Comparison of ENCODE assay signal across 22 cellular contexts in the genomic region with DNA sequence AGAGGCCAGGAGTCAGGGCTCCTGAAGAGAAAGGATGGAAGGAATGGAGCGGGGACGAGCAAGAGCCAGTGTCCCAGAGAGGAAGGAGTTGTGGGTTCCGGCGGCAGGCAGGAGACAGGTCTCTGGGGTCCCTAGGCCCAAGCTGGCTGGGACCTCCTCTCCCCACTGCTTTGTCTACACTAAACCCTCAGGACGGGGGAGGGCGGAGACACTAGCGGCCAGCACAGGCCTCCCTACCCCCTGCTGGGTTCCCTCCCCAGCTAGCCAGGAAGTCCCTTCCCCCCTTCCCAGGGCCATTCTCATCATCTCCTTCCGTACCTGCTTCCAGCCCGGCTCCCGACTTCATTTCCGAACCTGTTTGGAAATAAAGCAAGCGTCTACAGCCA.
"Had no signal": no experiment of that assay in that cellular context is flagged by ENCODE, and none has a peak within 500 bp of the region (broad histone marks: within the 10 kb centered on the region; RNA-seq: fewer than 3 reads in every experiment).

No MANE protein-coding gene starts in this region.

- ATAC-seq: effector memory CD8-positive, alpha-beta T cell; heart left ventricle; stimulated activated memory B cell treated with anti-CD40 and anti-IgM and Interleukin-4, amounts not matched to agents 10 μg/mL and 1 μg/mL and 100 μg/mL, for 72 hours; T-cell had no signal

- H3K36me3 ChIP-seq: brain microvascular endothelial cell, heart left ventricle, tibial artery had no signal

- H3K4me3 ChIP-seq: heart left ventricle, tibial artery had no signal

- H3K27me3 ChIP-seq: brain microvascular endothelial cell, heart left ventricle, tibial artery had no signal

- H3K4me3 Mint-ChIP-seq: activated naive CD8-positive, alpha-beta T cell treated with anti-CD3 and anti-CD28 coated beads, Interleukin-2, amount 10 ng/mL, durations not matched to agents 7 days and 5 days; central memory CD8-positive, alpha-beta T cell; effector memory CD8-positive, alpha-beta T cell; naive B cell; stimulated activated memory B cell treated with anti-CD40 and anti-IgM and Interleukin-4, amounts not matched to agents 10 μg/mL and 1 μg/mL and 100 μg/mL, for 72 hours; T-cell had no signal

- H3K79me2 ChIP-seq: parathyroid adenoma had no signal

- H3K36me3 Mint-ChIP-seq: activated naive CD8-positive, alpha-beta T cell treated with anti-CD3 and anti-CD28 coated beads, Interleukin-2, amount 10 ng/mL, durations not matched to agents 7 days and 5 days; naive B cell; stimulated activated memory B cell treated with anti-CD40 and anti-IgM and Interleukin-4, amounts not matched to agents 10 μg/mL and 1 μg/mL and 100 μg/mL, for 72 hours; T-cell had no signal

- H3K9me3 ChIP-seq: heart left ventricle, tibial artery had no signal

- H3K27ac ChIP-seq: brain microvascular endothelial cell, epithelial cell of prostate, parathyroid adenoma, tibial artery, VCaP had no signal

- DNase-seq: activated CD4-positive, alpha-beta T cell treated with anti-CD3 and anti-CD28 coated beads for 4 hours; activated CD8-positive, alpha-beta memory T cell treated with anti-CD3 and anti-CD28 coated beads, Interleukin-2, amount 50 U/mL, for 48 hours; activated gamma-delta T cell treated with Interleukin-2 at 50 U/mL for 16 hours; activated naive CD8-positive, alpha-beta T cell treated with anti-CD3 and anti-CD28 coated beads, Interleukin-2, amount 10 ng/mL, durations not matched to agents 7 days and 5 days; anterior cingulate cortex; brain microvascular endothelial cell; cortex of kidney; effector memory CD8-positive, alpha-beta T cell; islet precursor cell; naive B cell; stimulated activated CD4-positive, alpha-beta T cell treated with anti-CD3 and anti-CD28 coated beads, Interleukin-2, amount 100 ng/mL, for 48 hours; T-cell; T1000; tibial artery had no signal

- H3K27ac Mint-ChIP-seq: activated naive CD8-positive, alpha-beta T cell treated with anti-CD3 and anti-CD28 coated beads, Interleukin-2, amount 10 ng/mL, durations not matched to agents 7 days and 5 days; naive B cell; stimulated activated memory B cell treated with anti-CD40 and anti-IgM and Interleukin-4, amounts not matched to agents 10 μg/mL and 1 μg/mL and 100 μg/mL, for 72 hours; T-cell had no signal

- H3K9me3 Mint-ChIP-seq: activated naive CD8-positive, alpha-beta T cell treated with anti-CD3 and anti-CD28 coated beads, Interleukin-2, amount 10 ng/mL, durations not matched to agents 7 days and 5 days; central memory CD8-positive, alpha-beta T cell; effector memory CD8-positive, alpha-beta T cell; naive B cell; stimulated activated memory B cell treated with anti-CD40 and anti-IgM and Interleukin-4, amounts not matched to agents 10 μg/mL and 1 μg/mL and 100 μg/mL, for 72 hours; T-cell had no signal

- H3K4me1 Mint-ChIP-seq: activated naive CD8-positive, alpha-beta T cell treated with anti-CD3 and anti-CD28 coated beads, Interleukin-2, amount 10 ng/mL, durations not matched to agents 7 days and 5 days; central memory CD8-positive, alpha-beta T cell; naive B cell; stimulated activated memory B cell treated with anti-CD40 and anti-IgM and Interleukin-4, amounts not matched to agents 10 μg/mL and 1 μg/mL and 100 μg/mL, for 72 hours; T-cell had no signal

- H2AFZ ChIP-seq: parathyroid adenoma had no signal

- H3K9ac ChIP-seq: parathyroid adenoma had no signal

- H3K27me3 Mint-ChIP-seq: activated naive CD8-positive, alpha-beta T cell treated with anti-CD3 and anti-CD28 coated beads, Interleukin-2, amount 10 ng/mL, durations not matched to agents 7 days and 5 days; central memory CD8-positive, alpha-beta T cell had no signal

- H3K4me1 ChIP-seq: parathyroid adenoma had no signal

- FAIRE-seq: frontal cortex, urothelium cell line had no signal
